Comparison of ENCODE assay signal across 1 cellular context in genomic region chr16:81450783-81451491, GRCh38.
A peak's percentile ranks its signal among the peaks of the same experiment; 100 is the strongest.
TF ChIP-seq lines count a peak whose summit lies in the region.

No MANE protein-coding gene starts in this region.

TF ChIP-seq in K562, 482 proteins besides CTCF, POLR2A, EP300 and RAD21 (continued from another document and continues in another):
- TF ChIP-seq ZBTB43 (CRISPR knock-in tag; IDR thresholded peaks at IDR 0.05) (no peak), JUN (IDR thresholded peaks at IDR 0.05; ENCODE audit: borderline replicate concordance, low read depth, low read length) (no peak), JUN (CRISPR knock-in tag; IDR thresholded peaks at IDR 0.05; ENCODE audit: borderline replicate concordance) (no peak), KDM1A (IDR thresholded peaks at IDR 0.05) (peak; percentile 66 to 75), ZNF133 (CRISPR knock-in tag; IDR thresholded peaks at IDR 0.05) (no peak), ZNF655 (CRISPR knock-in tag; IDR thresholded peaks at IDR 0.05) (no peak), ETV1 (tag; conservative IDR thresholded peaks at IDR 0.05; ENCODE audit: low read depth) (no peak), ZNF644 (tag; IDR thresholded peaks at IDR 0.05; ENCODE audit: low read depth) (no peak), FOXM1 (IDR thresholded peaks at IDR 0.05; ENCODE audit: low read depth) (no peak), FOXM1 (CRISPR knock-in tag; IDR thresholded peaks at IDR 0.05; ENCODE audit: low read depth) (no peak), TRIM28 (IDR thresholded peaks at IDR 0.05) (peak; percentile 89; the same call in 1 of the 2 replicates), POLR2AphosphoS2 (IDR thresholded peaks at IDR 0.05; ENCODE audit: low read length) (no peak), JUNB (CRISPR knock-in tag; conservative IDR thresholded peaks at IDR 0.05) (no peak), ATF3 (IDR thresholded peaks at IDR 0.05) (no peak), ATF3 (CRISPR knock-in tag; conservative IDR thresholded peaks at IDR 0.05) (peak; percentile 56; the same call in 1 of the 2 replicates), ZNF586 (CRISPR knock-in tag; conservative IDR thresholded peaks at IDR 0.05) (no peak), RBM25 (IDR thresholded peaks at IDR 0.05; ENCODE audit: low read depth, low read length, severe bottlenecking) (peak; percentile 66), ADNP (tag; IDR thresholded peaks at IDR 0.05) (no peak), ELF1 (tag; IDR thresholded peaks at IDR 0.05) (no peak), PHB (CRISPR knock-in tag; IDR thresholded peaks at IDR 0.05) (no peak), SIN3B (IDR thresholded peaks at IDR 0.05; ENCODE audit: low read depth) (no peak), ZNF668 (CRISPR knock-in tag; IDR thresholded peaks at IDR 0.05) (no peak), FOXP1 (CRISPR knock-in tag; IDR thresholded peaks at IDR 0.05) (no peak), SUPT5H (IDR thresholded peaks at IDR 0.05) (peak; percentile 65), ZNF766 (CRISPR knock-in tag; conservative IDR thresholded peaks at IDR 0.05) (0 out of 2 replicates have a peak, but pooled peaks have one; percentile 9), POLR2B (IDR thresholded peaks at IDR 0.05; ENCODE audit: low read depth, partially characterized antibody) (peak; percentile 55), NR2C1 (IDR thresholded peaks at IDR 0.05) (no peak), NR2C1 (tag; IDR thresholded peaks at IDR 0.05) (no peak), GABPB1 (CRISPR knock-in tag; IDR thresholded peaks at IDR 0.05) (peak; percentile 53; the same call in 1 of the 2 replicates), TEAD2 (tag; IDR thresholded peaks at IDR 0.05) (no peak), ETS1 (conservative IDR thresholded peaks at IDR 0.05; ENCODE audit: control insufficient read depth, low read depth, low read length) (no peak), NFIC (IDR thresholded peaks at IDR 0.05) (0 out of 2 replicates have a peak, but pooled peaks have one; percentile 41), ZEB2 (IDR thresholded peaks at IDR 0.05) (no peak), TAF1 (IDR thresholded peaks at IDR 0.05; ENCODE audit: control insufficient read depth, extremely low read depth, insufficient read depth, low read length, severe bottlenecking) (peak; percentile 15), GMEB1 (CRISPR knock-in tag; IDR thresholded peaks at IDR 0.05) (no peak), MEF2D (tag; conservative IDR thresholded peaks at IDR 0.05; ENCODE audit: low read depth) (no peak), NR3C1 (CRISPR knock-in tag; IDR thresholded peaks at IDR 0.05) (no peak), ZNF197 (CRISPR knock-in tag; IDR thresholded peaks at IDR 0.05; ENCODE audit: low read depth) (no peak), GABPB2 (CRISPR knock-in tag; conservative IDR thresholded peaks at IDR 0.05) (no peak), ZNF609 (CRISPR knock-in tag; IDR thresholded peaks at IDR 0.05; ENCODE audit: borderline replicate concordance) (no peak), ZNF592 (IDR thresholded peaks at IDR 0.05) (0 out of 2 replicates have a peak, but pooled peaks have one; percentile 22), STAT5A (IDR thresholded peaks at IDR 0.05; ENCODE audit: borderline replicate concordance, low read length) (no peak), CBX3 (IDR thresholded peaks at IDR 0.05; ENCODE audit: borderline replicate concordance in 1 of 2, low read length in 2 of 2) (peak in 1 of 2 experiments; percentile 49; a peak in 1 of 3 replicates), NRF1 (conservative IDR thresholded peaks at IDR 0.05 in 1 of 2, IDR thresholded peaks at IDR 0.05 in 1 of 2) (no peak), TAF9B (IDR thresholded peaks at IDR 0.05; ENCODE audit: partially characterized antibody) (no peak), HDAC2 (IDR thresholded peaks at IDR 0.05) (peak; percentile 67; the same call in 1 of the 2 replicates), NCOA2 (IDR thresholded peaks at IDR 0.05; ENCODE audit: partially characterized antibody in 2 of 2) (no peak), MYBL2 (IDR thresholded peaks at IDR 0.05; ENCODE audit: low read depth) (no peak), MYBL2 (CRISPR knock-in tag; IDR thresholded peaks at IDR 0.05; ENCODE audit: borderline replicate concordance) (no peak), SIRT6 (IDR thresholded peaks at IDR 0.05; ENCODE audit: low read depth, low read length) (no peak), E2F6 (IDR thresholded peaks at IDR 0.05; ENCODE audit: borderline replicate concordance in 1 of 2, extremely low read depth in 1 of 2, insufficient read depth in 1 of 2, insufficient read length in 1 of 2, low read depth in 1 of 2, low read length in 1 of 2, poor library complexity in 1 of 2, severe bottlenecking in 1 of 2) (peak in 1 of 2 experiments; percentile 13), ZNF282 (CRISPR knock-in tag; IDR thresholded peaks at IDR 0.05) (no peak), TAL1 (IDR thresholded peaks at IDR 0.05) (no peak), NR2F6 (CRISPR knock-in tag; IDR thresholded peaks at IDR 0.05) (no peak), E2F1 (CRISPR knock-in tag; IDR thresholded peaks at IDR 0.05) (no peak), CBFA2T3 (IDR thresholded peaks at IDR 0.05) (no peak), SRSF3 (IDR thresholded peaks at IDR 0.05; ENCODE audit: insufficient read depth, low read length) (no peak), NFE2 (IDR thresholded peaks at IDR 0.05; ENCODE audit: low read depth) (no peak)
